8 cellular contexts compared by ENCODE assay signal in genomic region chr16:30876867-30877266, GRCh38. TPM values are rescaled to one million over a fixed set of nuclear protein-coding genes. Genes with fewer than 3 reads are reported as not detected.
DNase-seq lines count a peak whose midpoint lies in the region; ATAC-seq and TF ChIP-seq lines count a peak whose summit lies in the region.

No MANE protein-coding gene starts in this region.

- no peak for ATAC-seq in left lung
- no peak for ATAC-seq in HG02571 (IDR thresholded peaks at IDR 0.05; ENCODE audit: unreplicated experiment)

- DNase-seq in activated naive CD4-positive, alpha-beta T cell treated with anti-CD3 and anti-CD28 coated beads for 36 hours, result no peak
- no peak for DNase-seq in activated naive CD4-positive, alpha-beta T cell treated with anti-CD3 and anti-CD28 coated beads, Interleukin-2, amount 50 U/mL, for 16 hours
- no peak for DNase-seq in left lung
- DNase-seq in transverse colon, result no peak
- no peak for DNase-seq in stimulated activated CD4-positive, alpha-beta T cell treated with anti-CD3 and anti-CD28 coated beads, Interleukin-12 subunit alpha, Interleukin-12 subunit beta, amount 100 ng/mL, for 4 hours
- DNase-seq in NCI-H526 treated with DMSO at 0.1 percent for 48 hours (lab: John Stamatoyannopoulos, UW), result no peak

- TF ChIP-seq CTCF in left lung (IDR thresholded peaks at IDR 0.05), result no peak
- no peak for TF ChIP-seq CTCF in transverse colon (IDR thresholded peaks at IDR 0.05)

- H3K27ac ChIP-seq in left lung (peak overlapping the region; percentile 94 to 97), transverse colon (peak overlapping the region; percentile 95 to 98 (median 97))

- H3K4me1 ChIP-seq in left lung, result peaks cover 15 to 27% of the 10 kb centered on the region in 2 donors
- peaks cover 17 to 48% (median 31%) of the 10 kb centered on the region in 4 donors for H3K4me1 ChIP-seq in transverse colon

- peaks cover 0 to 9% of the 10 kb centered on the region in 2 donors for H3K36me3 ChIP-seq in left lung
- no peaks in the 10 kb centered on the region for H3K36me3 ChIP-seq in transverse colon

- H3K27ac Mint-ChIP-seq in activated naive CD4-positive, alpha-beta T cell treated with anti-CD3 and anti-CD28 coated beads for 36 hours, result peak overlapping the region; percentile 96
- peak overlapping the region; percentile 98 for H3K27ac Mint-ChIP-seq in activated naive CD8-positive, alpha-beta T cell

- H3K4me1 Mint-ChIP-seq in activated naive CD4-positive, alpha-beta T cell treated with anti-CD3 and anti-CD28 coated beads for 36 hours (ENCODE audit: low read depth), result peaks cover 43% of the 10 kb centered on the region
- peaks cover 36% of the 10 kb centered on the region for H3K4me1 Mint-ChIP-seq in activated naive CD8-positive, alpha-beta T cell (ENCODE audit: low read depth)

- intact Hi-C loops in activated naive CD4-positive, alpha-beta T cell treated with anti-CD3 and anti-CD28 coated beads for 36 hours (cut with micrococcal nuclease), result loop anchor here (1.0 to 10.0 kb wide), 3 partner anchors 63 to 218 kb away; partner anchors contain the start of genes CFAP119, RNF40 and VKORC1
- intact Hi-C loops in left lung (cut with DNase I) (no loop called here), transverse colon (cut with DNase I; ENCODE audit: low total_unique reads) (loop anchor here (2.0 kb wide), 1 partner anchor 16 kb away; no protein-coding TSS in a partner anchor)

- peak overlapping the region; percentile 92 for H3K4me3 Mint-ChIP-seq in activated naive CD4-positive, alpha-beta T cell treated with anti-CD3 and anti-CD28 coated beads for 36 hours
- H3K4me3 Mint-ChIP-seq in activated naive CD8-positive, alpha-beta T cell, result peak overlapping the region; percentile 98

- no peak for TF ChIP-seq POLR2A in transverse colon (IDR thresholded peaks at IDR 0.05)

- peak overlapping the region in 1 of 2 donors; percentile 93 for H3K4me3 ChIP-seq in left lung
- H3K4me3 ChIP-seq in transverse colon, result peak overlapping the region in 1 of 4 donors; percentile 85

- CTCF ChIA-PET in activated naive CD4-positive, alpha-beta T cell treated with anti-CD3 and anti-CD28 coated beads for 36 hours (lab: Charles Lee), result interaction anchor here (0.6 to 4.0 kb wide), 5 partner anchors 16 to 37 kb away, joined by 4 to 22 read pairs (median 4); partner anchors contain the start of gene BCL7C

- H3K27me3 ChIP-seq in left lung (no peaks in the 10 kb centered on the region), transverse colon (no peaks in the 10 kb centered on the region)

- WGBS in transverse colon (ENCODE audit: low coverage in 1 of 2), 2 donors, result 73 to 100% methylated on average over 1 to 5 of the region's 5 CpGs

- in situ Hi-C loops in transverse colon (cut with MboI; ENCODE audit: low pct_ligation_motif_present in 1 of 4, low pct_unique_long_range_greater_than_20kb in 1 of 4, low sequenced_read_pairs in 3 of 4), result no loop called here

- H3K9me3 ChIP-seq in left lung, result no peaks in the 10 kb centered on the region
- no peaks in the 10 kb centered on the region for H3K9me3 ChIP-seq in transverse colon

- no peak for TF ChIP-seq EP300 in transverse colon (IDR thresholded peaks at IDR 0.05; ENCODE audit: low read depth)

- H3K27me3 Mint-ChIP-seq in activated naive CD4-positive, alpha-beta T cell treated with anti-CD3 and anti-CD28 coated beads for 36 hours (ENCODE audit: low read depth), result no peaks in the 10 kb centered on the region
- H3K27me3 Mint-ChIP-seq in activated naive CD8-positive, alpha-beta T cell, result no peaks in the 10 kb centered on the region

- H3K9me3 Mint-ChIP-seq in activated naive CD4-positive, alpha-beta T cell treated with anti-CD3 and anti-CD28 coated beads for 36 hours, result no peaks in the 10 kb centered on the region
- H3K9me3 Mint-ChIP-seq in activated naive CD8-positive, alpha-beta T cell (ENCODE audit: low read depth), result no peaks in the 10 kb centered on the region

- peaks cover 15% of the 10 kb centered on the region for H3K36me3 Mint-ChIP-seq in activated naive CD4-positive, alpha-beta T cell treated with anti-CD3 and anti-CD28 coated beads for 36 hours (ENCODE audit: low read depth)
- H3K36me3 Mint-ChIP-seq in activated naive CD8-positive, alpha-beta T cell, result peaks cover 3% of the 10 kb centered on the region

RNA-seq across cellular contexts. Expression of gene BCL7C, which starts 17.0 kb away (rescaled TPM):
- 10 to 100 TPM; 18.1 to 18.6 TPM for total RNA-seq in activated naive CD4-positive, alpha-beta T cell treated with anti-CD3 and anti-CD28 coated beads for 36 hours
- total RNA-seq in left lung (10 to 100 TPM; 25.8 to 29.3 TPM), transverse colon (10 to 100 TPM; 13.8 to 57.3 (median 24.0) TPM)

RNA-seq across cellular contexts. Expression of gene CTF1, which starts 19.5 kb away (rescaled TPM):
- under 1 TPM; 0.21 to 0.27 TPM for total RNA-seq in activated naive CD4-positive, alpha-beta T cell treated with anti-CD3 and anti-CD28 coated beads for 36 hours
- total RNA-seq in left lung, result 1 to 10 TPM; 4.5 to 7.9 TPM
- under 1 TPM in 2 of 4 donors, not detected in 2; 0.82 to 0.95 TPM for total RNA-seq in transverse colon

RNA-seq across cellular contexts. Expression of gene FBXL19, which starts 46.5 kb away (rescaled TPM):
- 10 to 100 TPM; 13.6 to 15.2 TPM for total RNA-seq in activated naive CD4-positive, alpha-beta T cell treated with anti-CD3 and anti-CD28 coated beads for 36 hours
- total RNA-seq in left lung (10 to 100 TPM; 11.2 to 18.7 TPM), transverse colon (10 to 100 TPM; 19.3 to 45.3 (median 20.3) TPM)

Comparison
In these comparisons a context has a peak if more than half of its experiments do, and no peak if none do; other contexts are left out.
1. intact Hi-C loops: an anchor here in activated naive CD4-positive, alpha-beta T cell treated with anti-CD3 and anti-CD28 coated beads for 36 hours (1.0 to 10.0 kb wide) and transverse colon (2.0 kb wide); none called in left lung.